8 cellular contexts compared by ENCODE assay signal in genomic region chr17:81371910-81372760, GRCh38. TPM values are rescaled to one million over a fixed set of nuclear protein-coding genes. Genes with fewer than 3 reads are reported as not detected.
DNase-seq lines count a peak whose midpoint lies in the region; ATAC-seq and TF ChIP-seq lines count a peak whose summit lies in the region.

No MANE protein-coding gene starts in this region.

- H3K4me3 ChIP-seq in PC-9 = no peak overlapping the region
- no peak overlapping the region for H3K4me3 ChIP-seq in naive thymus-derived CD4-positive, alpha-beta T cell (ENCODE audit: low read length)

- no peaks in the 10 kb centered on the region for H3K4me1 ChIP-seq in PC-9 (replicated peaks; ENCODE audit: insufficient read depth)
- H3K4me1 ChIP-seq in naive thymus-derived CD4-positive, alpha-beta T cell (ENCODE audit: control insufficient read depth in 2 of 2, insufficient read depth in 2 of 2, low read length in 2 of 2) = no peaks in the 10 kb centered on the region

- H3K36me3 Mint-ChIP-seq in naive thymus-derived CD4-positive, alpha-beta T cell = no peaks in the 10 kb centered on the region
- no peaks in the 10 kb centered on the region for H3K36me3 Mint-ChIP-seq in activated CD4-positive, alpha-beta T cell treated with anti-CD3 and anti-CD28 coated beads, Interleukin-2, amount 10 ng/mL, durations not matched to agents 7 days and 5 days (ENCODE audit: low read depth)

- H4K20me1 ChIP-seq in PC-9 (ENCODE audit: insufficient read depth) = no peaks in the 10 kb centered on the region

- peak; percentile 69 for ATAC-seq in naive thymus-derived CD4-positive, alpha-beta T cell
- no peak for ATAC-seq in HG03097 (IDR thresholded peaks at IDR 0.05; ENCODE audit: low FRiP score, unreplicated experiment)
- no peak for ATAC-seq in GM21447 (IDR thresholded peaks at IDR 0.05; ENCODE audit: unreplicated experiment)

- intact Hi-C loops in PC-9 (cut with micrococcal nuclease; ENCODE audit: unreplicated experiment) = no loop called here
- intact Hi-C loops in naive thymus-derived CD4-positive, alpha-beta T cell (cut with micrococcal nuclease) = no loop called here

- no peaks in the 10 kb centered on the region for H3K79me2 ChIP-seq in PC-9 (ENCODE audit: low read depth)

- no peaks in the 10 kb centered on the region for H3K9me2 ChIP-seq in PC-9 (ENCODE audit: insufficient read depth)

- peak; percentile 6 for DNase-seq in COLO668 (lab: John Stamatoyannopoulos, UW; ENCODE audit: unreplicated experiment)
- peak in 1 of 2 experiments; percentile 53 for DNase-seq in PC-9
- peak; percentile 25 to 35 for DNase-seq in erythroblast (lab: John Stamatoyannopoulos, UW)
- no peak for DNase-seq in naive thymus-derived CD4-positive, alpha-beta T cell
- no peak for DNase-seq in mesenteric fat pad (ENCODE audit: low spot score)
- no peak for DNase-seq in activated CD4-positive, alpha-beta T cell treated with anti-CD3 and anti-CD28 coated beads, Interleukin-2, amount 10 ng/mL, durations not matched to agents 7 days and 5 days

- POLR2A ChIA-PET in PC-9 (lab: Charles Lee; ENCODE audit: unreplicated experiment) = no interaction called here
- POLR2A ChIA-PET in naive thymus-derived CD4-positive, alpha-beta T cell (lab: Charles Lee) = no interaction called here
- POLR2A ChIA-PET in activated CD4-positive, alpha-beta T cell treated with anti-CD3 and anti-CD28 coated beads, Interleukin-2, amount 10 ng/mL, durations not matched to agents 7 days and 5 days (lab: Charles Lee) = no interaction called here

- BruUV-seq in PC-9 (replicated peaks; lab: Mats Ljungman, UMichigan) = no TSS peak

- no peak for TF ChIP-seq POLR2A in erythroblast (IDR thresholded peaks at IDR 0.05; ENCODE audit: low read length)

- peak; percentile 61 for TF ChIP-seq CTCF in PC-9 (conservative IDR thresholded peaks at IDR 0.05)

- no peaks in the 10 kb centered on the region for H3F3A ChIP-seq in PC-9 (ENCODE audit: insufficient read depth, low read depth)

- no peaks in the 10 kb centered on the region for H3K9me3 ChIP-seq in PC-9 (ENCODE audit: insufficient read depth, low read depth)
- H3K9me3 ChIP-seq in naive thymus-derived CD4-positive, alpha-beta T cell (ENCODE audit: control insufficient read depth in 2 of 3, low read length in 3 of 3) = no peaks in the 10 kb centered on the region

- no peaks in the 10 kb centered on the region for H3K9me3 Mint-ChIP-seq in naive thymus-derived CD4-positive, alpha-beta T cell
- H3K9me3 Mint-ChIP-seq in activated CD4-positive, alpha-beta T cell treated with anti-CD3 and anti-CD28 coated beads, Interleukin-2, amount 10 ng/mL, durations not matched to agents 7 days and 5 days = no peaks in the 10 kb centered on the region

- H3K27ac ChIP-seq in PC-9 = no peak overlapping the region
- no peak overlapping the region for H3K27ac ChIP-seq in naive thymus-derived CD4-positive, alpha-beta T cell (ENCODE audit: low read depth, low read length)

- H3K4me2 ChIP-seq in PC-9 = no peak overlapping the region

- peaks cover 0 to 24% (median 0%) of the 10 kb centered on the region in 5 donors for H3K27me3 Mint-ChIP-seq in naive thymus-derived CD4-positive, alpha-beta T cell
- no peaks in the 10 kb centered on the region for H3K27me3 Mint-ChIP-seq in activated CD4-positive, alpha-beta T cell treated with anti-CD3 and anti-CD28 coated beads, Interleukin-2, amount 10 ng/mL, durations not matched to agents 7 days and 5 days

- no peak overlapping the region for H3K27ac Mint-ChIP-seq in naive thymus-derived CD4-positive, alpha-beta T cell
- H3K27ac Mint-ChIP-seq in activated CD4-positive, alpha-beta T cell treated with anti-CD3 and anti-CD28 coated beads, Interleukin-2, amount 10 ng/mL, durations not matched to agents 7 days and 5 days = no peak overlapping the region

- no peaks in the 10 kb centered on the region for H3K27me3 ChIP-seq in PC-9 (ENCODE audit: insufficient read depth, low read depth)
- no peaks in the 10 kb centered on the region for H3K27me3 ChIP-seq in naive thymus-derived CD4-positive, alpha-beta T cell (ENCODE audit: control insufficient read depth in 2 of 2, insufficient read depth in 2 of 2, low read length in 2 of 2)

- H3K36me3 ChIP-seq in PC-9 (ENCODE audit: low read depth) = no peaks in the 10 kb centered on the region
- H3K36me3 ChIP-seq in naive thymus-derived CD4-positive, alpha-beta T cell (ENCODE audit: control insufficient read depth in 2 of 3, insufficient read depth in 3 of 3, low read length in 3 of 3) = no peaks in the 10 kb centered on the region

- CTCF ChIA-PET in PC-9 (lab: Charles Lee) = interaction anchor here (0.9 kb wide), 1 partner anchor 23 kb away, joined by 6 read pairs; the partner anchor contains the start of gene BAHCC1
- CTCF ChIA-PET in naive thymus-derived CD4-positive, alpha-beta T cell (lab: Charles Lee) = no interaction called here
- CTCF ChIA-PET in activated CD4-positive, alpha-beta T cell treated with anti-CD3 and anti-CD28 coated beads, Interleukin-2, amount 10 ng/mL, durations not matched to agents 7 days and 5 days (lab: Charles Lee) = interaction anchor here (0.6 kb wide), 1 partner anchor 21 kb away, joined by 3 read pairs; no protein-coding TSS in a partner anchor

- H2AFZ ChIP-seq in PC-9 = no peak overlapping the region

- peaks cover 0 to 4% (median 0%) of the 10 kb centered on the region in 7 donors for H3K4me1 Mint-ChIP-seq in naive thymus-derived CD4-positive, alpha-beta T cell
- no peaks in the 10 kb centered on the region for H3K4me1 Mint-ChIP-seq in activated CD4-positive, alpha-beta T cell treated with anti-CD3 and anti-CD28 coated beads, Interleukin-2, amount 10 ng/mL, durations not matched to agents 7 days and 5 days

- no peak overlapping the region for H3K4me3 Mint-ChIP-seq in naive thymus-derived CD4-positive, alpha-beta T cell
- no peak overlapping the region for H3K4me3 Mint-ChIP-seq in activated CD4-positive, alpha-beta T cell treated with anti-CD3 and anti-CD28 coated beads, Interleukin-2, amount 10 ng/mL, durations not matched to agents 7 days and 5 days

RNA-seq across cellular contexts. Expression of gene BAHCC1, which starts 23.1 kb away (rescaled TPM):
- total RNA-seq in PC-9 (2021) = 33.7 and 35.4 TPM in 2 replicates
- 1 to 10 TPM in 1 of 5 experiments, under 1 TPM in 3, not detected in 1; 0.05 to 3.8 (median 0.68) TPM for total RNA-seq in naive thymus-derived CD4-positive, alpha-beta T cell
- polyA plus RNA-seq in naive thymus-derived CD4-positive, alpha-beta T cell = not detected
- 11.0 TPM for total RNA-seq in mesenteric fat pad
- total RNA-seq in activated CD4-positive, alpha-beta T cell treated with anti-CD3 and anti-CD28 coated beads, Interleukin-2, amount 10 ng/mL, durations not matched to agents 7 days and 5 days = not detected

Comparison
In these comparisons a context has a peak if more than half of its experiments do, and no peak if none do; other contexts are left out.
1. DNase-seq: peak in COLO668 (single experiment) and erythroblast (2 of 2); none in naive thymus-derived CD4-positive, alpha-beta T cell (0 of 9), mesenteric fat pad (single experiment) and activated CD4-positive, alpha-beta T cell treated with anti-CD3 and anti-CD28 coated beads, Interleukin-2, amount 10 ng/mL, durations not matched to agents 7 days and 5 days (single experiment).